ENCODE assay signal across 20 cellular contexts in genomic region chr10:48343106-48343505, GRCh38.
"Had no signal": no experiment of that assay in that cellular context is flagged by ENCODE, and none has a peak within 500 bp of the region (broad histone marks: within the 10 kb centered on the region; RNA-seq: fewer than 3 reads in every experiment).

No MANE protein-coding gene starts in this region.

- DNase-seq: activated CD4-positive, alpha-beta T cell treated with anti-CD3 and anti-CD28 coated beads, Interleukin-2, amount 50 U/mL, for 1 hour; activated CD4-positive, CD25-positive, alpha-beta regulatory T cell treated with anti-CD3 and anti-CD28 coated beads, Interleukin-2, amount 50 U/mL, for 72 hours; activated CD8-positive, alpha-beta T cell treated with anti-CD3 and anti-CD28 coated beads, Interleukin-2, amount 10 ng/mL, durations not matched to agents 7 days and 5 days; activated naive CD4-positive, alpha-beta T cell treated with Interleukin-2 at 50 U/mL for 16 hours; activated naive CD8-positive, alpha-beta T cell treated with anti-CD3 and anti-CD28 coated beads for 36 hours; activated T-cell treated with anti-CD3 and anti-CD28 coated beads, Interleukin-2, amount 50 U/mL, for 1 hour; central memory CD4-positive, alpha-beta T cell; dermis blood vessel endothelial cell; effector CD8-positive, alpha-beta T cell; head of caudate nucleus; left colon; mesenchymal stem cell; mucosa of descending colon; nucleus accumbens; right lobe of liver; stimulated activated CD4-positive, alpha-beta T cell treated with anti-CD3 and anti-CD28 coated beads, Interleukin-1b, Interleukin-23, amount 100 ng/mL, for 48 hours; stomach; T-helper 2 cell had no signal

- H3K27me3 Mint-ChIP-seq: activated naive CD8-positive, alpha-beta T cell treated with anti-CD3 and anti-CD28 coated beads for 36 hours; stimulated activated memory B cell treated with anti-CD40 and anti-IgM and Interleukin-4, amounts not matched to agents 10 μg/mL and 1 μg/mL and 100 μg/mL, for 72 hours had no signal

- H3K4me3 Mint-ChIP-seq: activated CD8-positive, alpha-beta T cell treated with anti-CD3 and anti-CD28 coated beads, Interleukin-2, amount 10 ng/mL, durations not matched to agents 7 days and 5 days; activated naive CD8-positive, alpha-beta T cell treated with anti-CD3 and anti-CD28 coated beads for 36 hours; stimulated activated memory B cell treated with anti-CD40 and anti-IgM and Interleukin-4, amounts not matched to agents 10 μg/mL and 1 μg/mL and 100 μg/mL, for 72 hours had no signal

- H3K27ac Mint-ChIP-seq: activated CD8-positive, alpha-beta T cell treated with anti-CD3 and anti-CD28 coated beads, Interleukin-2, amount 10 ng/mL, durations not matched to agents 7 days and 5 days; activated naive CD8-positive, alpha-beta T cell treated with anti-CD3 and anti-CD28 coated beads for 36 hours; activated T-helper 2 cell treated with anti-CD3 and anti-CD28 coated beads, Interferon-gamma antibody, Interleukin-2, Interleukin-4, amounts not matched to agents 10 μg/mL and 5 μg/mL and 100 μg/mL, durations not matched to agents 14 hours and 24 hours and 36 hours; stimulated activated memory B cell treated with anti-CD40 and anti-IgM and Interleukin-4, amounts not matched to agents 10 μg/mL and 1 μg/mL and 100 μg/mL, for 72 hours had no signal
